Comparison of ENCODE assay signal across 1 cellular context in the genomic region with DNA sequence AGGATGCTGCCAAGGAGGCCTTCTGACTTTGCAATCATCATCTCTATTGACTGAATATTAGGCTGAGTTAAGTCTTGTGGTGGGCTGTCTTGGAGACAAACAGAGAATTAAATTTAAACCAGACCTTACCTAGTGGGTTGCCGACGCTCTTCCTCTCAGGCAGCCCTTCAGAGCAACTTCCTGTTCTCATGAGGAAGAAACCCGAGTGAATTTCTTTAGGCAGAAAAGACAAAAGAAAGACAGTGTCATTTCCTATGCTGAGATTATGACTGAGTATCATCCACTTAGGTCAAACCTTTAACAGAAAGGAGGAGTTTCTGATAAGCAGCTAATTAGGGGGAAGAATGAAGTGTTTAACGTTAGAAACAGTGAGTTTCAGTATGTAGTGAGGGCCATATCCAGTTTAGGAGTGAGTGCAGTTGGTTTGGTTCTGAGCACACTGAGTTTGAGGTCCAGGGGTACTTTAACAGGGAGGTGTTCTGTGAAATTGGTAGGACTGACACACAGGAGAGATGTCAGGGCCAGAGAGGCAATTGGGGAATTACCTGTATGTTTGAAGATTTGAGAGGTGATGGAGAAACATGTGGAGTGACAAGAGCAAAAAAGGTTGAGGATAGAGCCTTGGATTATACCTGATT.
TF ChIP-seq lines count a peak whose summit lies in the region.

No MANE protein-coding gene starts in this region.

TF ChIP-seq in K562, 482 proteins besides CTCF, POLR2A, EP300 and RAD21 (continued from another document):
- TF ChIP-seq, protein P1, sequence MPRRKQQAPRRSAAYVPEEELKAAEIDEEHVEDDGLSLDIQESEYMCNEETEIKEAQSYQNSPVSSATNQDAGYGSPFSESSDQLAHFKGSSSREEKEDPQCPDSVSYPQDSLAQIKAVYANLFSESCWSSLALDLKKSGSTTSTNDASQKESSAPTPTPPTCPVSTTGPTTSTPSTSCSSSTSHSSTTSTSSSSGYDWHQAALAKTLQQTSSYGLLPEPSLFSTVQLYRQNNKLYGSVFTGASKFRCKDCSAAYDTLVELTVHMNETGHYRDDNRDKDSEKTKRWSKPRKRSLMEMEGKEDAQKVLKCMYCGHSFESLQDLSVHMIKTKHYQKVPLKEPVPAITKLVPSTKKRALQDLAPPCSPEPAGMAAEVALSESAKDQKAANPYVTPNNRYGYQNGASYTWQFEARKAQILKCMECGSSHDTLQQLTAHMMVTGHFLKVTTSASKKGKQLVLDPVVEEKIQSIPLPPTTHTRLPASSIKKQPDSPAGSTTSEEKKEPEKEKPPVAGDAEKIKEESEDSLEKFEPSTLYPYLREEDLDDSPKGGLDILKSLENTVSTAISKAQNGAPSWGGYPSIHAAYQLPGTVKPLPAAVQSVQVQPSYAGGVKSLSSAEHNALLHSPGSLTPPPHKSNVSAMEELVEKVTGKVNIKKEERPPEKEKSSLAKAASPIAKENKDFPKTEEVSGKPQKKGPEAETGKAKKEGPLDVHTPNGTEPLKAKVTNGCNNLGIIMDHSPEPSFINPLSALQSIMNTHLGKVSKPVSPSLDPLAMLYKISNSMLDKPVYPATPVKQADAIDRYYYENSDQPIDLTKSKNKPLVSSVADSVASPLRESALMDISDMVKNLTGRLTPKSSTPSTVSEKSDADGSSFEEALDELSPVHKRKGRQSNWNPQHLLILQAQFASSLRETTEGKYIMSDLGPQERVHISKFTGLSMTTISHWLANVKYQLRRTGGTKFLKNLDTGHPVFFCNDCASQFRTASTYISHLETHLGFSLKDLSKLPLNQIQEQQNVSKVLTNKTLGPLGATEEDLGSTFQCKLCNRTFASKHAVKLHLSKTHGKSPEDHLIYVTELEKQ (CRISPR knock-in tag; IDR thresholded peaks at IDR 0.05): no peak
- TF ChIP-seq NR2C2 (CRISPR knock-in tag; IDR thresholded peaks at IDR 0.05) (no peak), NR2C2 (tag; IDR thresholded peaks at IDR 0.05) (0 out of 2 replicates have a peak, but pooled peaks have one; percentile 2), ZNF175 (CRISPR knock-in tag; IDR thresholded peaks at IDR 0.05; ENCODE audit: low read depth) (0 out of 2 replicates have a peak, but pooled peaks have one; percentile 16)
TF ChIP-seq in K562: peak in this region for 3.
